Comparison of ENCODE assay signal across 12 cellular contexts in genomic region chr1:154170547-154171221, GRCh38. TPM values are rescaled to one million over a fixed set of nuclear protein-coding genes. Genes with fewer than 3 reads are reported as not detected.
DNase-seq lines count a peak whose midpoint lies in the region; ATAC-seq and TF ChIP-seq lines count a peak whose summit lies in the region.
"Had no signal": no experiment of that assay in that cellular context is flagged by ENCODE, and none has a peak within 500 bp of the region (broad histone marks: within the 10 kb centered on the region; RNA-seq: fewer than 3 reads in every experiment).

No MANE protein-coding gene starts in this region.

- peaks cover 27% of the 10 kb centered on the region for H3K4me1 Mint-ChIP-seq in HFFc6 (ENCODE audit: low read depth)

- H3K27ac Mint-ChIP-seq in HFFc6, result peak overlapping the region; percentile 16; the same call in 1 of the 2 replicates

- TF ChIP-seq CTCF in HFFc6 (IDR thresholded peaks at IDR 0.05), result no peak

- no peak overlapping the region for H3K4me3 Mint-ChIP-seq in HFFc6

- no peaks in the 10 kb centered on the region for H3K9me3 Mint-ChIP-seq in HFFc6

- H3K36me3 Mint-ChIP-seq in HFFc6 (ENCODE audit: low read depth), result peaks cover 57% of the 10 kb centered on the region

- intact Hi-C loops in head of caudate nucleus (cut with DNase I), result no loop called here

- ATAC-seq in GM21528 (IDR thresholded peaks at IDR 0.05; ENCODE audit: low FRiP score, unreplicated experiment), result no peak
- no peak for ATAC-seq in HG02678 (IDR thresholded peaks at IDR 0.05; ENCODE audit: unreplicated experiment)
- ATAC-seq in GM21447 (IDR thresholded peaks at IDR 0.05; ENCODE audit: unreplicated experiment), result no peak
- ATAC-seq in HG02870 (IDR thresholded peaks at IDR 0.05; ENCODE audit: unreplicated experiment), result no peak

- no peaks in the 10 kb centered on the region; the same call in 1 of the 2 replicates for H3K27me3 Mint-ChIP-seq in HFFc6 (ENCODE audit: insufficient read depth)

- DNase-seq in HFFc6 (no peak), activated T-cell treated with anti-CD3 and anti-CD28 coated beads for 48 hours (ENCODE audit: low read depth) (peak; percentile 44), head of caudate nucleus (peak in 38 of 42 donors; percentile 14 to 86 (median 62))
- DNase-seq in stimulated activated CD4-positive, alpha-beta T cell treated with anti-CD3 and anti-CD28 coated beads, TNF-alpha, amount 100 ng/mL, for 4 hours (ENCODE audit: low read depth in 3 of 3), result peak in 2 of 3 experiments; percentile 26 to 28
- DNase-seq: GDM1, RPMI8226 had no signal

RNA-seq across cellular contexts. Expression of gene NUP210L, which starts 15.8 kb away (rescaled TPM):
- total RNA-seq in HFFc6 (2021; fragmentation: NEBNext Ultra II Directional; extraction: Animal tissue kit (Norgen Biotek cat#: 25700)), result not detected
- total RNA-seq: esophagus muscularis mucosa had no signal

RNA-seq across cellular contexts. Expression of gene TPM3, which starts 21.2 kb away (rescaled TPM):
- 100 to 1,000 TPM; 503 to 809 (median 701) TPM for total RNA-seq in HFFc6 (2021; fragmentation: NEBNext Ultra II Directional; extraction: Animal tissue kit (Norgen Biotek cat#: 25700))

RNA-seq across cellular contexts. Expression of gene CFAP141, which starts 35.4 kb away (rescaled TPM):
- not detected for total RNA-seq in HFFc6 (2021; fragmentation: NEBNext Ultra II Directional; extraction: Animal tissue kit (Norgen Biotek cat#: 25700))
- total RNA-seq: esophagus muscularis mucosa, lung microvascular endothelial cell had no signal

RNA-seq across cellular contexts. Expression of gene UBAP2L, which starts 50.1 kb away (rescaled TPM):
- 100 to 1,000 TPM; 197 to 257 (median 227) TPM for total RNA-seq in HFFc6 (2021; fragmentation: NEBNext Ultra II Directional; extraction: Animal tissue kit (Norgen Biotek cat#: 25700))
